In genomic region chr20:64222273-64222672, GRCh38 we compare ENCODE assay signal across 15 cellular contexts. TPM values are rescaled to one million over a fixed set of nuclear protein-coding genes. Genes with fewer than 3 reads are reported as not detected.
DNase-seq lines count a peak whose midpoint lies in the region; ATAC-seq and TF ChIP-seq lines count a peak whose summit lies in the region.
"Had no signal": no experiment of that assay in that cellular context is flagged by ENCODE, and none has a peak within 500 bp of the region (broad histone marks: within the 10 kb centered on the region; RNA-seq: fewer than 3 reads in every experiment).

No MANE protein-coding gene starts in this region.

- H3K36me3 ChIP-seq in heart left ventricle, result no peaks in the 10 kb centered on the region
- H3K36me3 ChIP-seq in esophagus muscularis mucosa, result no peaks in the 10 kb centered on the region

- POLR2A ChIA-PET in RWPE1 (lab: Yijun Ruan, JAX; ENCODE audit: low non-redundant PET), result interaction anchor here (0.7 kb wide), 1 partner anchor 1808 kb away, joined by 3 read pairs; no protein-coding TSS in a partner anchor

- peak overlapping the region; percentile 68 for H3K27ac ChIP-seq in RWPE1
- H3K27ac ChIP-seq in heart left ventricle, result peak overlapping the region in 2 of 12 donors; percentile 28 to 29
- H3K27ac ChIP-seq in esophagus muscularis mucosa (replicated peaks in 1 of 4), result no peak overlapping the region

- peak in 3 of 4 donors; percentile 11 to 27 (median 16) for ATAC-seq in heart left ventricle
- ATAC-seq in omental fat pad (ENCODE audit: low FRiP score), result peak; percentile 17
- no peak for ATAC-seq in HG02938 (IDR thresholded peaks at IDR 0.05; ENCODE audit: unreplicated experiment)
- ATAC-seq: activated T-cell treated with anti-CD3 and anti-CD28 coated beads, Interleukin-2, amount 50 U/mL, for 72 hours; HCT116; stimulated activated naive CD8-positive, alpha-beta T cell treated with anti-CD3 and anti-CD28 coated beads, Interleukin-15, amount 100 ng/mL, for 72 hours had no signal

- H3K27me3 ChIP-seq in heart left ventricle (peaks cover 0 to 3% (median 0%) of the 10 kb centered on the region in 9 donors), esophagus muscularis mucosa (peaks cover 0 to 42% (median 0%) of the 10 kb centered on the region in 4 donors)

- DNase-seq in ELR (ENCODE audit: low read depth) (peak; percentile 80), RWPE1 (ENCODE audit: low spot score) (peak; percentile 73), heart left ventricle (peak in 1 of 5 donors; percentile 40), omental fat pad (ENCODE audit: low spot score) (no peak), NCI-H146 (lab: John Stamatoyannopoulos, UW) (no peak), esophagus muscularis mucosa (ENCODE audit: extremely low spot score) (no peak), midbrain (lab: John Stamatoyannopoulos, UW) (no peak)
- DNase-seq: activated CD4-positive, alpha-beta T cell treated with anti-CD3 and anti-CD28 coated beads for 1 hour; activated T-cell treated with anti-CD3 and anti-CD28 coated beads, Interleukin-2, amount 50 U/mL, for 72 hours; aorta; effector memory CD4-positive, alpha-beta T cell; NCI-H1694 treated with DMSO at 0.1 percent for 48 hours; stimulated activated naive CD8-positive, alpha-beta T cell treated with anti-CD3 and anti-CD28 coated beads, Interleukin-15, amount 100 ng/mL, for 72 hours had no signal

- peaks cover 0 to 42% (median 33%) of the 10 kb centered on the region in 12 donors for H3K4me1 ChIP-seq in heart left ventricle
- peaks cover 9 to 29% (median 15%) of the 10 kb centered on the region in 4 donors for H3K4me1 ChIP-seq in esophagus muscularis mucosa

- CTCF ChIA-PET in RWPE1 (lab: Yijun Ruan, JAX), result interaction anchor here (0.7 kb wide), 2 partner anchors 102 to 407 kb away, joined by 3 to 4 read pairs; no protein-coding TSS in a partner anchor

- WGBS in heart left ventricle, 4 donors, result 52 to 72% (median 69%) methylated on average over 5 of the region's 5 CpGs
- WGBS in esophagus muscularis mucosa, result 61% methylated on average over 5 of the region's 5 CpGs

- H3K4me3 ChIP-seq in heart left ventricle (no peak overlapping the region), esophagus muscularis mucosa (no peak overlapping the region)

- no peak for TF ChIP-seq EP300 in esophagus muscularis mucosa (IDR thresholded peaks at IDR 0.05)

- H3K9me3 ChIP-seq in heart left ventricle (no peaks in the 10 kb centered on the region), esophagus muscularis mucosa (no peaks in the 10 kb centered on the region)

- TF ChIP-seq POLR2A in heart left ventricle (IDR thresholded peaks at IDR 0.05) (no peak), esophagus muscularis mucosa (IDR thresholded peaks at IDR 0.05; ENCODE audit: low read depth) (no peak)

- TF ChIP-seq CTCF in RWPE1 (conservative IDR thresholded peaks at IDR 0.05; ENCODE audit: low read depth) (no peak), heart left ventricle (IDR thresholded peaks at IDR 0.05) (no peak), omental fat pad (IDR thresholded peaks at IDR 0.05) (no peak), esophagus muscularis mucosa (IDR thresholded peaks at IDR 0.05) (no peak)

- intact Hi-C loops in heart left ventricle (cut with DNase I), result loop anchor here in 2 of 10 donors (5.0 kb wide), 1 partner anchor 35 kb away; the partner anchor contains the start of gene PCMTD2 (in 2 of the 2)
- intact Hi-C loops in esophagus muscularis mucosa (cut with DNase I), result no loop called here

RNA-seq across cellular contexts. Expression of gene PCMTD2, which starts 33.3 kb away (rescaled TPM):
- total RNA-seq in heart left ventricle (100 to 1,000 TPM in 1 of 9 donors, 10 to 100 TPM in 8; 41.7 to 128 (median 66.6) TPM), omental fat pad (10 to 100 TPM; 31.7 to 97.9 (median 70.7) TPM), esophagus muscularis mucosa (10 to 100 TPM; 36.5 to 54.8 (median 44.5) TPM)
- 10 to 100 TPM; 23.9 to 29.5 TPM for polyA plus RNA-seq in heart left ventricle

RNA-seq across cellular contexts. Expression of gene MYT1, which starts 58.0 kb away (rescaled TPM):
- total RNA-seq in heart left ventricle (under 1 TPM in 5 of 9 donors, not detected in 4; 0.07 to 0.23 (median 0.09) TPM), omental fat pad (not detected), esophagus muscularis mucosa (not detected)
- polyA plus RNA-seq in heart left ventricle, result under 1 TPM in 1 of 2 donors, not detected in 1; 0.11 TPM
- total RNA-seq: aorta had no signal
- polyA plus RNA-seq: aorta had no signal

Comparison
In these comparisons a context has a peak if more than half of its experiments do, and no peak if none do; other contexts are left out.
1. DNase-seq: peak in ELR (single experiment) and RWPE1 (single experiment); none in omental fat pad (single experiment), NCI-H146 (single experiment), esophagus muscularis mucosa (single experiment) and midbrain (single experiment).